In genomic region chr7:50379082-50379481, GRCh38 we compare ENCODE assay signal across 1 cellular context.
TF ChIP-seq lines count a peak whose summit lies in the region.

No MANE protein-coding gene starts in this region.

TF ChIP-seq in endothelial cell of umbilical vein, 7 proteins besides CTCF, POLR2A, EP300 and RAD21 (continued from another document):
- TF ChIP-seq EZH2 (IDR thresholded peaks at IDR 0.05; ENCODE audit: borderline replicate concordance, low read depth, low read length, severe bottlenecking) = no peak
